Comparison of ENCODE assay signal across 9 cellular contexts in the genomic region with DNA sequence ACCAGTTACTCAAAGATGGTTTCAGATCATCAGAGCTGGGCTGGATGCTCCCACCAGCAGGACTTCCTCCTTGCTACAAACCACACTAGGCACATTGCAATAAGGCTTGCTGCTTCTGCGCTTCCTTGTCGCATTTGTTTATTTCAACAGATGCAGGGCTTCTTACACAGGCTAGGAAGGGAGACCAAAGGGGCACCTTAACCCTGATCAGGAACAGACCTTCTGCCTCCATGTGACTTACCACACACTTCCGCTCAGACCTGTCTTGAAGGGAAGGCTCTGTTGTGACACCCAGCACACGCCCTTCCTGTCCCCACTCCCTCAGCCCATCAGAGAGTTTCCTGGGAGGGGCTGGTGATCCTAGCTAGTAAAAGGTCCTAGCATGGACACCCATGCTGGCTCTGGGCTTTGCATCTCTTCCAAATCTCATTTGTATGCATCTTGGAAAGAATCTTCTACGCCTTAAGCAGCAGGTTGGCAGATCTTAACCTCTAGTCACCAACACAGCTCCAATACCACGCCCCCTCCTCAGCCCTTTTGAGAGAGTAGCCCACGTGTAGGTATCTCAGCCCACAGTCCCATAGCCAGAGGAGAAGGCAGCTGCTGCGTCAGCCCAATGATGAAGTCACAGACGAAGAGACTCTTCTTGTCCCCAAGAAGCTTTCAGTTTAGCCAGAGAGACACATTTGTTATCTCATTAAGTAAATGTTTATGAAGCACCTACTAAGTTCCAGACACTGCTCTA. TPM values are rescaled to one million over a fixed set of nuclear protein-coding genes. Genes with fewer than 3 reads are reported as not detected.
DNase-seq lines count a peak whose midpoint lies in the region; ATAC-seq, FAIRE-seq and TF ChIP-seq lines count a peak whose summit lies in the region.
"Had no signal": no experiment of that assay in that cellular context is flagged by ENCODE, and none has a peak within 500 bp of the region (broad histone marks: within the 10 kb centered on the region; RNA-seq: fewer than 3 reads in every experiment).

No MANE protein-coding gene starts in this region.

- no TSS peak for BruUV-seq in A673 (replicated peaks; lab: Mats Ljungman, UMichigan)

- CTCF ChIA-PET in A673 (lab: Charles Lee): no interaction called here

- ATAC-seq in GM19467 (IDR thresholded peaks at IDR 0.05; ENCODE audit: unreplicated experiment): peak; percentile 83

- H3K9me3 ChIP-seq in A673 (ENCODE audit: low read depth, low read length, poor library complexity, severe bottlenecking): peaks cover under 1% of the 10 kb centered on the region
- H3K9me3 ChIP-seq in BE2C: no peaks in the 10 kb centered on the region
- H3K9me3 ChIP-seq: SJSA1 had no signal

- H3K4me1 ChIP-seq in A673 (ENCODE audit: insufficient read depth, low read length, poor library complexity, severe bottlenecking) (no peaks in the 10 kb centered on the region), BE2C (no peaks in the 10 kb centered on the region)
- H3K4me1 ChIP-seq: SJSA1 had no signal

- intact Hi-C loops in A673 (cut with micrococcal nuclease; ENCODE audit: unreplicated experiment) (no loop called here), posterior cingulate gyrus (cut with DNase I) (no loop called here)

- H3K4me3 ChIP-seq in bronchial epithelial cell (ENCODE audit: low read depth, low read length) (no peak overlapping the region), A673 (ENCODE audit: low read depth, low read length, poor library complexity, severe bottlenecking) (no peak overlapping the region), BE2C (ENCODE audit: low read depth, low read length) (no peak overlapping the region)
- H3K4me3 ChIP-seq: SJSA1 had no signal

- H3K36me3 ChIP-seq in bronchial epithelial cell (ENCODE audit: control insufficient read depth, insufficient read depth, low read length): peaks cover 2% of the 10 kb centered on the region
- H3K36me3 ChIP-seq in A673 (ENCODE audit: insufficient read depth, low read length, poor library complexity, severe bottlenecking): no peaks in the 10 kb centered on the region
- peaks cover 12% of the 10 kb centered on the region for H3K36me3 ChIP-seq in BE2C

- DNase-seq in T-helper 9 cell: peak; percentile 40
- peak; percentile 18 for DNase-seq in bronchial epithelial cell (ENCODE audit: low read depth)
- DNase-seq in stimulated activated CD4-positive, alpha-beta T cell treated with anti-CD3 and anti-CD28 coated beads, TNF-alpha, amount 100 ng/mL, for 24 hours (ENCODE audit: low read depth in 3 of 3): peak in 2 of 3 experiments; percentile 14 to 19
- no peak for DNase-seq in A673 (ENCODE audit: low spot score)
- no peak for DNase-seq in posterior cingulate gyrus
- no peak for DNase-seq in midbrain (lab: John Stamatoyannopoulos, UW)
- no peak for DNase-seq in BE2C

- FAIRE-seq in bronchial epithelial cell (lab: Jason Lieb, UNC): no peak

- TF ChIP-seq CTCF in bronchial epithelial cell (IDR thresholded peaks at IDR 0.05; ENCODE audit: insufficient read depth, low read length, severe bottlenecking): no peak
- no peak for TF ChIP-seq CTCF in A673 (conservative IDR thresholded peaks at IDR 0.05; ENCODE audit: low read depth, low read length)
- TF ChIP-seq CTCF in BE2C (IDR thresholded peaks at IDR 0.05; ENCODE audit: low read depth, low read length): no peak

- H3K27me3 ChIP-seq in bronchial epithelial cell (ENCODE audit: control insufficient read depth, insufficient read depth, low read length) (no peaks in the 10 kb centered on the region), A673 (replicated peaks; ENCODE audit: insufficient read depth, low read depth, low read length, poor library complexity) (no peaks in the 10 kb centered on the region), BE2C (no peaks in the 10 kb centered on the region)
- H3K27me3 ChIP-seq: SJSA1 had no signal

- H3K27ac ChIP-seq in A673 (ENCODE audit: low read depth, low read length, poor library complexity, severe bottlenecking): no peak overlapping the region
- H3K27ac ChIP-seq: SJSA1 had no signal

- POLR2A ChIA-PET in A673 (lab: Charles Lee; ENCODE audit: low non-redundant PET): no interaction called here

RNA-seq across cellular contexts. Expression of a gene that starts 47.1 kb away (rescaled TPM):
- total RNA-seq in bronchial epithelial cell: 12.6 and 22.5 TPM in 2 replicates
- total RNA-seq in A673 (2021): 28.0 and 31.9 TPM in 2 replicates
- polyA plus RNA-seq in BE2C (2012; ENCODE audit: insufficient read depth, insufficient read length, low read depth): 16.1 TPM

Comparison
In these comparisons a context has a peak if more than half of its experiments do, and no peak if none do; other contexts are left out.
1. DNase-seq: peak in T-helper 9 cell (single experiment), bronchial epithelial cell (single experiment) and stimulated activated CD4-positive, alpha-beta T cell treated with anti-CD3 and anti-CD28 coated beads, TNF-alpha, amount 100 ng/mL, for 24 hours (2 of 3); none in A673 (single experiment), posterior cingulate gyrus (0 of 10), midbrain (single experiment) and BE2C (single experiment).